9 cellular contexts compared by ENCODE assay signal in the genomic region with DNA sequence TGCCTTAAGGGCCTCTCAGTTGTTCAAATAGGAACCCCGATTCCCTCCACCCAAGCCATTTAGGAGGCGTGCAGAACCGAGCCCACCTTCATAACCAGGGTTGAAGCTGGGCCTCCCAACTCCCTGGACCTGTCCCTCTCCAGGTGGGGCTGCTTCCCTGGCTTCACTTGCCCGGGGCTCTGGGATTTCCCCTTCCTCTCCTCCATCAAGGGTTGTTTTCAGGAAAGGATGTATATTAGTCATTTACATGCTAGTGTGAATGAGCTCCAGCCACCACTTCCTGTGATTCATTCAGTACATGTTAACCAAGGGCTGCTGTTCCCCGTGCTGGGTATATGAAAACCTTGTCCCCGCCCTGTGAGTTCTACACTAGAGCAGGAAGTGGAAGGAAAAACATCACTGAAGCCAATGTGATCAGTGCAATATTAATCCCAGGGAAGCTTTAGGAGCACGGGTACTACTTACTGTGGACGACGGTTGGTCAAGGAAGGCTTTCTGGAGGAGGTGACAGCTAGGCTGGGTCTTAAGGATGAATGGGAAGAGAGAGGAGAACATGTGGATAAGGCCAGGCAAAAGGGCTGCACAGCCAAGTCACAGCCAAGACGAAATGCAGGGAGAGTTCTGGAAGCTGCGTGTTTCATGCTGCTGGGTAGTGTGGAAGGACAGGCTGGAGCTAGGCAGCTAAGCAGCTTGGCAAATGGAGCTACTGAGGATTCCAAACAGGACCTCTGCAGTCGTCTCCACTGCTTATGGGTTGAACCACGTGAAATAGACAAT.
A peak's percentile ranks its signal among the peaks of the same experiment; 100 is the strongest.
DNase-seq lines count a peak whose midpoint lies in the region; ATAC-seq and TF ChIP-seq lines count a peak whose summit lies in the region.
"Had no signal": no experiment of that assay in that cellular context is flagged by ENCODE, and none has a peak within 500 bp of the region (broad histone marks: within the 10 kb centered on the region; RNA-seq: fewer than 3 reads in every experiment).

No MANE protein-coding gene starts in this region.

- H3K4me3 Mint-ChIP-seq in activated CD4-positive, alpha-beta T cell treated with anti-CD3 and anti-CD28 coated beads for 36 hours = no peak overlapping the region
- peak overlapping the region; percentile 7 for H3K4me3 Mint-ChIP-seq in T-helper 2 cell treated with Interferon-gamma antibody and Interleukin-4, amounts not matched to agents 5 μg/mL and 100 μg/mL, for 36 hours

- 68 to 78% (median 71%) methylated on average over 13 of the region's 13 CpGs for WGBS in spleen, 5 donors

- H3K4me1 Mint-ChIP-seq in activated CD4-positive, alpha-beta T cell treated with anti-CD3 and anti-CD28 coated beads for 36 hours = peaks cover 28% of the 10 kb centered on the region
- H3K4me1 Mint-ChIP-seq in T-helper 2 cell treated with Interferon-gamma antibody and Interleukin-4, amounts not matched to agents 5 μg/mL and 100 μg/mL, for 36 hours (ENCODE audit: low read depth) = peaks cover 18% of the 10 kb centered on the region

- peak overlapping the region; percentile 72 for H3K27ac Mint-ChIP-seq in activated CD4-positive, alpha-beta T cell treated with anti-CD3 and anti-CD28 coated beads for 36 hours
- peak overlapping the region; percentile 42 for H3K27ac Mint-ChIP-seq in T-helper 2 cell treated with Interferon-gamma antibody and Interleukin-4, amounts not matched to agents 5 μg/mL and 100 μg/mL, for 36 hours

- no peaks in the 10 kb centered on the region for H3K36me3 ChIP-seq in spleen
- H3K36me3 ChIP-seq: vagina had no signal

- no peaks in the 10 kb centered on the region for H3K9me3 Mint-ChIP-seq in activated CD4-positive, alpha-beta T cell treated with anti-CD3 and anti-CD28 coated beads for 36 hours (ENCODE audit: low read depth)
- no peaks in the 10 kb centered on the region for H3K9me3 Mint-ChIP-seq in T-helper 2 cell treated with Interferon-gamma antibody and Interleukin-4, amounts not matched to agents 5 μg/mL and 100 μg/mL, for 36 hours

- ATAC-seq in activated CD4-positive, alpha-beta T cell treated with anti-CD3 and anti-CD28 coated beads for 36 hours = peak; percentile 93
- ATAC-seq in GM19035 (IDR thresholded peaks at IDR 0.05; ENCODE audit: unreplicated experiment) = no peak

- no peaks in the 10 kb centered on the region for H3K9me3 ChIP-seq in spleen
- H3K9me3 ChIP-seq: vagina had no signal

- H3K4me3 ChIP-seq in fibroblast of mammary gland (ENCODE audit: control insufficient read depth, low read depth, low read length) (no peak overlapping the region), spleen (no peak overlapping the region)
- H3K4me3 ChIP-seq: vagina had no signal

- H3K27me3 ChIP-seq in spleen (replicated peaks in 1 of 7) = peaks cover 0 to 31% (median 0%) of the 10 kb centered on the region in 7 donors
- H3K27me3 ChIP-seq: vagina had no signal

- H3K27me3 Mint-ChIP-seq in activated CD4-positive, alpha-beta T cell treated with anti-CD3 and anti-CD28 coated beads for 36 hours = peaks cover 18% of the 10 kb centered on the region
- peaks cover 9% of the 10 kb centered on the region for H3K27me3 Mint-ChIP-seq in T-helper 2 cell treated with Interferon-gamma antibody and Interleukin-4, amounts not matched to agents 5 μg/mL and 100 μg/mL, for 36 hours (ENCODE audit: low read depth)

- POLR2A ChIA-PET in activated CD4-positive, alpha-beta T cell treated with anti-CD3 and anti-CD28 coated beads for 36 hours (lab: Charles Lee) = interaction anchor here (0.8 kb wide), 1 partner anchor 36 kb away, joined by 3 read pairs; no protein-coding TSS in a partner anchor

- TF ChIP-seq POLR2A in spleen (IDR thresholded peaks at IDR 0.05) = no peak

- TF ChIP-seq CTCF in fibroblast of mammary gland (conservative IDR thresholded peaks at IDR 0.05; ENCODE audit: control insufficient read depth, insufficient read depth, low read depth, low read length) (no peak), spleen (IDR thresholded peaks at IDR 0.05 in 8 of 11, conservative IDR thresholded peaks at IDR 0.05 in 3 of 11) (no peak)

- no peak overlapping the region for H3K27ac ChIP-seq in spleen
- H3K27ac ChIP-seq: vagina had no signal

- H3K4me1 ChIP-seq in spleen = no peaks in the 10 kb centered on the region
- H3K4me1 ChIP-seq: vagina had no signal

- H3K36me3 Mint-ChIP-seq in activated CD4-positive, alpha-beta T cell treated with anti-CD3 and anti-CD28 coated beads for 36 hours (ENCODE audit: low read depth) = no peaks in the 10 kb centered on the region
- H3K36me3 Mint-ChIP-seq in T-helper 2 cell treated with Interferon-gamma antibody and Interleukin-4, amounts not matched to agents 5 μg/mL and 100 μg/mL, for 36 hours (ENCODE audit: low read depth) = no peaks in the 10 kb centered on the region

- intact Hi-C loops in activated CD4-positive, alpha-beta T cell treated with anti-CD3 and anti-CD28 coated beads for 36 hours (cut with DNase I, micrococcal nuclease) = loop anchor here (1.0 to 10.0 kb wide), 7 partner anchors 16 to 1532 kb away; a partner anchor contains a TSS
- intact Hi-C loops in spleen (cut with DNase I; ENCODE audit: low total_unique reads) = no loop called here

- CTCF ChIA-PET in activated CD4-positive, alpha-beta T cell treated with anti-CD3 and anti-CD28 coated beads for 36 hours (lab: Charles Lee) = interaction anchor here (0.7 kb wide), 1 partner anchor 664 kb away, joined by 3 read pairs; no protein-coding TSS in a partner anchor

- DNase-seq in activated CD4-positive, alpha-beta T cell treated with anti-CD3 and anti-CD28 coated beads for 36 hours = peak; percentile 78
- no peak for DNase-seq in activated CD4-positive, alpha-beta T cell treated with anti-CD3 and anti-CD28 coated beads, Interleukin-2, amount 50 U/mL, for 1 hour
- DNase-seq in T-helper 2 cell treated with Interferon-gamma antibody and Interleukin-4, amounts not matched to agents 5 μg/mL and 100 μg/mL, for 36 hours (ENCODE audit: low spot score) = peak; percentile 62
- DNase-seq in fibroblast of mammary gland (ENCODE audit: low read depth) (peak; percentile 34), spleen (no peak), RPMI8226 (no peak)
- peak; percentile 46 to 47 for DNase-seq in stimulated activated CD8-positive, alpha-beta memory T cell treated with anti-CD3 and anti-CD28 coated beads, Interleukin-15, amount 100 ng/mL, for 48 hours (ENCODE audit: low read depth in 2 of 2)

Comparison
In these comparisons a context has a peak if more than half of its experiments do, and no peak if none do; other contexts are left out.
1. DNase-seq: peak in activated CD4-positive, alpha-beta T cell treated with anti-CD3 and anti-CD28 coated beads for 36 hours (single experiment), T-helper 2 cell treated with Interferon-gamma antibody and Interleukin-4, amounts not matched to agents 5 μg/mL and 100 μg/mL, for 36 hours (single experiment), fibroblast of mammary gland (single experiment) and stimulated activated CD8-positive, alpha-beta memory T cell treated with anti-CD3 and anti-CD28 coated beads, Interleukin-15, amount 100 ng/mL, for 48 hours (2 of 2); none in activated CD4-positive, alpha-beta T cell treated with anti-CD3 and anti-CD28 coated beads, Interleukin-2, amount 50 U/mL, for 1 hour (single experiment), spleen (single experiment) and RPMI8226 (single experiment).